In genomic region chr13:20404488-20405222, GRCh38 we compare ENCODE assay signal across 13 cellular contexts.
A peak's percentile ranks its signal among the peaks of the same experiment; 100 is the strongest.
DNase-seq lines count a peak whose midpoint lies in the region; ATAC-seq and TF ChIP-seq lines count a peak whose summit lies in the region.
"Had no signal": no experiment of that assay in that cellular context is flagged by ENCODE, and none has a peak within 500 bp of the region (broad histone marks: within the 10 kb centered on the region; RNA-seq: fewer than 3 reads in every experiment).

No MANE protein-coding gene starts in this region.

- ATAC-seq in sciatic nerve, result no peak
- ATAC-seq: GM12878 had no signal

- no peak for TF ChIP-seq POLR2A in breast epithelium (IDR thresholded peaks at IDR 0.05)

- DNase-seq in RWPE1 (ENCODE audit: low spot score) (no peak), coronary artery (ENCODE audit: low spot score) (peak; percentile 26), mesenteric fat pad (ENCODE audit: low spot score) (peak; percentile 41), sciatic nerve (ENCODE audit: low spot score) (peak; percentile 35), putamen (ENCODE audit: low spot score) (no peak), breast epithelium (ENCODE audit: low spot score in 2 of 2) (no peak), SHP77 (lab: John Stamatoyannopoulos, UW) (no peak)
- DNase-seq: CD4-positive, alpha-beta memory T cell; DMS79; GM23248; H7 had no signal

- H3K27me3 ChIP-seq in breast epithelium, result no peaks in the 10 kb centered on the region

- H3K4me1 ChIP-seq in breast epithelium, result no peaks in the 10 kb centered on the region

- intact Hi-C loops in sciatic nerve (cut with DNase I) (no loop called here), breast epithelium (cut with DNase I; ENCODE audit: low total_unique reads) (no loop called here)

- no peaks in the 10 kb centered on the region for H3K9me3 ChIP-seq in breast epithelium

- POLR2A ChIA-PET in RWPE1 (lab: Yijun Ruan, JAX; ENCODE audit: low non-redundant PET), result no interaction called here

- H3K27ac ChIP-seq in RWPE1 (peak overlapping the region; percentile 92), coronary artery (no peak overlapping the region), breast epithelium (no peak overlapping the region)
- H3K27ac ChIP-seq: C4-2B, GM23248 had no signal

- CTCF ChIA-PET in RWPE1 (lab: Yijun Ruan, JAX), result interaction anchor here (0.6 kb wide), 2 partner anchors 117 to 491 kb away, joined by 3 to 7 read pairs; no protein-coding TSS in a partner anchor

- no peak overlapping the region for H3K4me3 ChIP-seq in coronary artery
- no peak overlapping the region for H3K4me3 ChIP-seq in breast epithelium
- H3K4me3 ChIP-seq: GM12878, GM23248 had no signal

- TF ChIP-seq CTCF in RWPE1 (conservative IDR thresholded peaks at IDR 0.05; ENCODE audit: low read depth) (no peak), coronary artery (IDR thresholded peaks at IDR 0.05) (no peak), breast epithelium (IDR thresholded peaks at IDR 0.05) (no peak)

- H3K36me3 ChIP-seq in breast epithelium, result no peaks in the 10 kb centered on the region

Comparison
In these comparisons a context has a peak if more than half of its experiments do, and no peak if none do; other contexts are left out.
1. DNase-seq: peak in coronary artery (single experiment), mesenteric fat pad (single experiment) and sciatic nerve (single experiment); none in RWPE1 (single experiment), putamen (single experiment), breast epithelium (0 of 2) and SHP77 (0 of 2).